In the genomic region with DNA sequence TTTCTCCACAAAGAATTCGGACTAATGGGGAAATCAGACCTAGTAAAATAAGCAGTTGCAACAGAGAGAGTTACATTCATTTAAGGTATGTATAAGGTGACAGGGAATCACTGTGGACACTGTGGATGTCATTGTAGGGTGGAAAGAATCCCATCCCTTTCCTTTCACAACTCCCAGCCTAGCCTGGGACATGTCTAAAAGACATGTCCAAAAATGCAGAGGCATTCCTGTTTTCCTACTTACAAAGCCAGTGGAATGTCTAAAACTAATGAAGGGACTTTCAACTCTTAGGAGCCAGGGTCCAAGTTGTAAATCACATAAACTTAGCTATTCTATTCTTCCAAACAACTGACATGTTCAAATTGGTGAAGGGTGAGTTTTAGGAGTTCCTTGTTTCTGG, we compare ENCODE assay signal across 20 cellular contexts.
"Had no signal": no experiment of that assay in that cellular context is flagged by ENCODE, and none has a peak within 500 bp of the region (broad histone marks: within the 10 kb centered on the region; RNA-seq: fewer than 3 reads in every experiment).

No MANE protein-coding gene starts in this region.

- H3K27ac Mint-ChIP-seq: activated naive CD4-positive, alpha-beta T cell treated with anti-CD3 and anti-CD28 coated beads, Interleukin-2, amount 50 U/mL, for 72 hours; dendritic cell treated with granulocyte-macrophage colony-stimulating factor and Interleukin-4, amounts not matched to agents 40 ng/mL and 50 ng/mL, for 4 days; naive thymus-derived CD8-positive, alpha-beta T cell; stimulated activated effector memory CD8-positive, alpha-beta T cell treated with anti-CD3 and anti-CD28 coated beads, Interleukin-12 subunit alpha, Interleukin-12 subunit beta, amount 100 ng/mL, for 72 hours; T-helper 1 cell treated with Interleukin-12 subunit alpha and Interleukin-12 subunit beta and Interleukin-4 antibody, amounts not matched to agents 30 μg/mL and 1 μg/mL, for 36 hours had no signal

- H3K4me3 ChIP-seq: cardiac muscle cell, esophagus squamous epithelium, left ventricle myocardium inferior, stomach, testis, upper lobe of right lung had no signal

- DNase-seq: activated CD4-positive, alpha-beta T cell treated with anti-CD3 and anti-CD28 coated beads, Interleukin-2, amount 50 U/mL, for 4 hours; activated gamma-delta T cell treated with Interleukin-2 at 50 U/mL for 16 hours; effector memory CD4-positive, alpha-beta T cell; esophagus squamous epithelium; foreskin melanocyte; hypothalamus; left ventricle myocardium inferior; mesenchymal stem cell; naive thymus-derived CD8-positive, alpha-beta T cell; stimulated activated CD4-positive, alpha-beta T cell treated with anti-CD3 and anti-CD28 coated beads, Interleukin-4, amount 100 ng/mL, for 24 hours; stomach; testis; upper lobe of right lung had no signal

- H2AFZ ChIP-seq: parathyroid adenoma had no signal

- H3K36me3 ChIP-seq: cardiac muscle cell, esophagus squamous epithelium, left ventricle myocardium inferior, stomach, upper lobe of right lung had no signal

- H3K4me3 Mint-ChIP-seq: dendritic cell treated with granulocyte-macrophage colony-stimulating factor and Interleukin-4, amounts not matched to agents 40 ng/mL and 50 ng/mL, for 4 days; naive thymus-derived CD8-positive, alpha-beta T cell; stimulated activated effector memory CD8-positive, alpha-beta T cell treated with anti-CD3 and anti-CD28 coated beads, Interleukin-12 subunit alpha, Interleukin-12 subunit beta, amount 100 ng/mL, for 72 hours; T-helper 1 cell treated with Interleukin-12 subunit alpha and Interleukin-12 subunit beta and Interleukin-4 antibody, amounts not matched to agents 30 μg/mL and 1 μg/mL, for 36 hours had no signal

- H3K4me1 Mint-ChIP-seq: naive thymus-derived CD8-positive, alpha-beta T cell; stimulated activated effector memory CD8-positive, alpha-beta T cell treated with anti-CD3 and anti-CD28 coated beads, Interleukin-12 subunit alpha, Interleukin-12 subunit beta, amount 100 ng/mL, for 72 hours had no signal

- H3K27ac ChIP-seq: cardiac muscle cell, esophagus squamous epithelium, left ventricle myocardium inferior, parathyroid adenoma, stomach, testis, upper lobe of right lung had no signal

- H3K27me3 Mint-ChIP-seq: dendritic cell treated with granulocyte-macrophage colony-stimulating factor and Interleukin-4, amounts not matched to agents 40 ng/mL and 50 ng/mL, for 4 days; naive thymus-derived CD8-positive, alpha-beta T cell had no signal

- H3K9me3 ChIP-seq: esophagus squamous epithelium, testis, upper lobe of right lung had no signal

- H3K36me3 Mint-ChIP-seq: activated naive CD4-positive, alpha-beta T cell treated with anti-CD3 and anti-CD28 coated beads, Interleukin-2, amount 50 U/mL, for 72 hours; naive thymus-derived CD8-positive, alpha-beta T cell; stimulated activated effector memory CD8-positive, alpha-beta T cell treated with anti-CD3 and anti-CD28 coated beads, Interleukin-12 subunit alpha, Interleukin-12 subunit beta, amount 100 ng/mL, for 72 hours had no signal

- H3K27me3 ChIP-seq: cardiac muscle cell, esophagus squamous epithelium, stomach, testis, upper lobe of right lung had no signal

- H3K9ac ChIP-seq: parathyroid adenoma had no signal

- H3K4me1 ChIP-seq: esophagus squamous epithelium, left ventricle myocardium inferior, parathyroid adenoma, testis, upper lobe of right lung had no signal

- ATAC-seq: activated naive CD4-positive, alpha-beta T cell treated with anti-CD3 and anti-CD28 coated beads, Interleukin-2, amount 50 U/mL, for 72 hours; naive thymus-derived CD8-positive, alpha-beta T cell; sciatic nerve; stimulated activated effector memory CD8-positive, alpha-beta T cell treated with anti-CD3 and anti-CD28 coated beads, Interleukin-12 subunit alpha, Interleukin-12 subunit beta, amount 100 ng/mL, for 72 hours; upper lobe of right lung had no signal
